Comparison of ENCODE assay signal across 2 cellular contexts in genomic region chr15:22497200-22497599, GRCh38. TPM values are rescaled to one million over a fixed set of nuclear protein-coding genes. Genes with fewer than 3 reads are reported as not detected.
"Had no signal": no experiment of that assay in that cellular context is flagged by ENCODE, and none has a peak within 500 bp of the region (broad histone marks: within the 10 kb centered on the region; RNA-seq: fewer than 3 reads in every experiment).

No MANE protein-coding gene starts in this region.

RNA-seq across cellular contexts. Expression of gene GOLGA6L22, which starts 38.5 kb away (rescaled TPM):
- total RNA-seq: G401, GM12878 had no signal
- polyA plus RNA-seq: GM12878 had no signal
